22 cellular contexts compared by ENCODE assay signal in genomic region chr7:43880596-43880995, GRCh38. TPM values are rescaled to one million over a fixed set of nuclear protein-coding genes. Genes with fewer than 3 reads are reported as not detected.
A peak's percentile ranks its signal among the peaks of the same experiment; 100 is the strongest.
DNase-seq lines count a peak whose midpoint lies in the region; FAIRE-seq and TF ChIP-seq lines count a peak whose summit lies in the region.
"Had no signal": no experiment of that assay in that cellular context is flagged by ENCODE, and none has a peak within 500 bp of the region (broad histone marks: within the 10 kb centered on the region; RNA-seq: fewer than 3 reads in every experiment).

No MANE protein-coding gene starts in this region.

- H3K4me1 ChIP-seq in endothelial cell of umbilical vein (ENCODE audit: control insufficient read depth, extremely low read depth, insufficient read depth, low read length), result peaks cover 30% of the 10 kb centered on the region
- H3K4me1 ChIP-seq in mesendoderm (ENCODE audit: control insufficient read depth, low read depth, low read length), result no peaks in the 10 kb centered on the region
- no peaks in the 10 kb centered on the region for H3K4me1 ChIP-seq in effector memory CD4-positive, alpha-beta T cell (ENCODE audit: control insufficient read depth, insufficient read depth, low read length, poor library complexity, severe bottlenecking)

- H3K9ac ChIP-seq in endothelial cell of umbilical vein (replicated peaks; ENCODE audit: extremely low read depth, insufficient read depth, low read length) (no peak overlapping the region), mesendoderm (ENCODE audit: low read length) (no peak overlapping the region)

- no peak overlapping the region for H2AFZ ChIP-seq in endothelial cell of umbilical vein (ENCODE audit: low read depth, low read length)

- H3K9me3 ChIP-seq in endothelial cell of umbilical vein (replicated peaks; ENCODE audit: control insufficient read depth, insufficient read depth, low read length), result no peaks in the 10 kb centered on the region
- no peaks in the 10 kb centered on the region for H3K9me3 ChIP-seq in effector memory CD4-positive, alpha-beta T cell (ENCODE audit: control insufficient read depth, low read length)
- H3K9me3 ChIP-seq: lower lobe of right lung had no signal

- no peaks in the 10 kb centered on the region for H4K20me1 ChIP-seq in endothelial cell of umbilical vein (replicated peaks; ENCODE audit: control insufficient read depth, extremely low read depth, insufficient read depth, low read length)

- H2BK120ac ChIP-seq in mesendoderm (ENCODE audit: low read depth, low read length), result no peak overlapping the region

- peak; percentile 56 for FAIRE-seq in endothelial cell of umbilical vein (lab: Jason Lieb, UNC)
- FAIRE-seq: colon, GM18507 had no signal

- H3K27me3 ChIP-seq in endothelial cell of umbilical vein (ENCODE audit: control insufficient read depth in 2 of 2, insufficient read depth in 2 of 2, low read length in 2 of 2), result no peaks in the 10 kb centered on the region
- no peaks in the 10 kb centered on the region for H3K27me3 ChIP-seq in mesendoderm (ENCODE audit: insufficient read depth, low read length, poor library complexity)
- no peaks in the 10 kb centered on the region for H3K27me3 ChIP-seq in effector memory CD4-positive, alpha-beta T cell (replicated peaks; ENCODE audit: control insufficient read depth, insufficient read depth, low read length, poor library complexity, severe bottlenecking)

- CTCF ChIA-PET in endothelial cell of umbilical vein (lab: Charles Lee), result no interaction called here

- no peaks in the 10 kb centered on the region for H3K27me3 Mint-ChIP-seq in CD14-positive monocyte (ENCODE audit: low read depth in 3 of 3)
- H3K27me3 Mint-ChIP-seq: activated naive CD8-positive, alpha-beta T cell treated with anti-CD3 and anti-CD28 coated beads for 36 hours had no signal

- H3K36me3 Mint-ChIP-seq in CD14-positive monocyte, result peaks cover 65 to 78% of the 10 kb centered on the region in 2 donors

- DNase-seq in ELR (ENCODE audit: low read depth) (peak; percentile 95), RPMI7951 (ENCODE audit: low read depth) (peak; percentile 84), endothelial cell of umbilical vein (ENCODE audit: low read depth, low spot score) (peak; percentile 58), mesendoderm (peak; percentile 8), COR-L47 (lab: John Stamatoyannopoulos, UW) (no peak), NCI-H128 (lab: John Stamatoyannopoulos, UW; ENCODE audit: unreplicated experiment) (no peak), CD14-positive monocyte (ENCODE audit: low spot score) (no peak)
- no peak for DNase-seq in effector memory CD4-positive, alpha-beta T cell
- DNase-seq: activated CD4-positive, alpha-beta T cell treated with anti-CD3 and anti-CD28 coated beads for 1 hour; activated naive CD8-positive, alpha-beta T cell treated with anti-CD3 and anti-CD28 coated beads for 36 hours; immature natural killer cell; Karpas-422; lower lobe of right lung; NCI-H187 treated with DMSO at 0.1 percent for 48 hours; OCI-M1; stimulated activated CD4-positive, alpha-beta T cell treated with anti-CD3 and anti-CD28 coated beads, Interleukin-2, amount 100 ng/mL, for 24 hours; T1000 had no signal

- no peaks in the 10 kb centered on the region for H3K9me1 ChIP-seq in endothelial cell of umbilical vein (replicated peaks; ENCODE audit: control insufficient read depth, extremely low read depth, insufficient read depth, low read length)

- POLR2A ChIA-PET in endothelial cell of umbilical vein (lab: Charles Lee), result no interaction called here

- H4K5ac ChIP-seq in mesendoderm (ENCODE audit: low read length), result no peak overlapping the region

- no peaks in the 10 kb centered on the region for H3K79me1 ChIP-seq in mesendoderm (ENCODE audit: low read length)

- H4K8ac ChIP-seq in mesendoderm (ENCODE audit: low read depth, low read length), result no peak overlapping the region

- no peak overlapping the region for H3K4ac ChIP-seq in mesendoderm (ENCODE audit: low read depth, low read length)

- H2BK15ac ChIP-seq in mesendoderm (replicated peaks; ENCODE audit: low read depth), result no peak overlapping the region

- H3K4me3 ChIP-seq in endothelial cell of umbilical vein (replicated peaks in 1 of 3; ENCODE audit: insufficient read depth in 1 of 3, low read depth in 1 of 3, low read length in 3 of 3) (no peak overlapping the region), mesendoderm (ENCODE audit: low read length) (no peak overlapping the region)
- H3K4me3 ChIP-seq in effector memory CD4-positive, alpha-beta T cell (ENCODE audit: insufficient read depth, low read depth, low read length, poor library complexity, severe bottlenecking), result no peak overlapping the region
- H3K4me3 ChIP-seq: lower lobe of right lung, skin epidermis had no signal

- H3K79me2 ChIP-seq in endothelial cell of umbilical vein (ENCODE audit: control insufficient read depth, insufficient read depth, low read length) (peaks cover 6% of the 10 kb centered on the region), mesendoderm (ENCODE audit: control insufficient read depth, insufficient read depth, low read length) (no peaks in the 10 kb centered on the region)

- H3K27ac ChIP-seq in endothelial cell of umbilical vein (ENCODE audit: insufficient read depth, low read depth, low read length) (no peak overlapping the region), mesendoderm (ENCODE audit: low read depth, low read length) (no peak overlapping the region)
- H3K27ac ChIP-seq in effector memory CD4-positive, alpha-beta T cell (ENCODE audit: insufficient read depth, low read length, poor library complexity, severe bottlenecking), result no peak overlapping the region
- H3K27ac ChIP-seq: C4-2B, skin epidermis had no signal

- H3K27ac Mint-ChIP-seq in CD14-positive monocyte, result peak overlapping the region in 3 of 7 donors; percentile 32 to 45 (median 35)
- H3K27ac Mint-ChIP-seq: activated naive CD8-positive, alpha-beta T cell treated with anti-CD3 and anti-CD28 coated beads for 36 hours; immature natural killer cell; stimulated activated effector memory CD8-positive, alpha-beta T cell treated with anti-CD3 and anti-CD28 coated beads, Interleukin-12 subunit alpha, Interleukin-12 subunit beta, amount 100 ng/mL, for 72 hours had no signal

- no peak overlapping the region for H3K4me2 ChIP-seq in endothelial cell of umbilical vein (ENCODE audit: insufficient read depth, low read length)
- no peak overlapping the region for H3K4me2 ChIP-seq in mesendoderm (ENCODE audit: low read length)

- no peak overlapping the region for H3K56ac ChIP-seq in mesendoderm (ENCODE audit: low read length)

- H3K18ac ChIP-seq in mesendoderm (ENCODE audit: low read length), result no peak overlapping the region

- H3K23ac ChIP-seq in mesendoderm (ENCODE audit: low read length), result no peak overlapping the region

- no CpG with 5 or more reads among the region's 5 CpGs for WGBS in mesendoderm (ENCODE audit: extremely low coverage, insufficient coverage, low lambda C conversion rate)

- peaks cover 11% of the 10 kb centered on the region for H3K4me1 Mint-ChIP-seq in CD14-positive monocyte
- H3K4me1 Mint-ChIP-seq: activated naive CD8-positive, alpha-beta T cell treated with anti-CD3 and anti-CD28 coated beads for 36 hours had no signal

- TF ChIP-seq CTCF in endothelial cell of umbilical vein (IDR thresholded peaks at IDR 0.05; ENCODE audit: extremely low read depth in 1 of 2, insufficient read depth in 1 of 2, low read depth in 1 of 2, low read length in 2 of 2) (no peak), CD14-positive monocyte (IDR thresholded peaks at IDR 0.05) (no peak)

- no peaks in the 10 kb centered on the region for H3K9me3 Mint-ChIP-seq in CD14-positive monocyte
- H3K9me3 Mint-ChIP-seq: activated naive CD8-positive, alpha-beta T cell treated with anti-CD3 and anti-CD28 coated beads for 36 hours; immature natural killer cell; stimulated activated effector memory CD8-positive, alpha-beta T cell treated with anti-CD3 and anti-CD28 coated beads, Interleukin-12 subunit alpha, Interleukin-12 subunit beta, amount 100 ng/mL, for 72 hours had no signal

- H3K36me3 ChIP-seq in endothelial cell of umbilical vein (ENCODE audit: control insufficient read depth in 2 of 2, extremely low read depth in 1 of 2, insufficient read depth in 2 of 2, low read length in 2 of 2) (peaks cover 0 to 20% of the 10 kb centered on the region in 2 experiments), mesendoderm (ENCODE audit: control insufficient read depth, insufficient read depth, low read length) (peaks cover 1% of the 10 kb centered on the region)
- peaks cover 61% of the 10 kb centered on the region for H3K36me3 ChIP-seq in effector memory CD4-positive, alpha-beta T cell (ENCODE audit: control insufficient read depth, insufficient read depth, low read length)

- no peak overlapping the region for H2AK5ac ChIP-seq in mesendoderm (ENCODE audit: low read length)

- dilution Hi-C loops in endothelial cell of umbilical vein (cut with MboI; ENCODE audit: extremely low pct_ligation_motif_present, low sequenced_read_pairs), result no loop called here

- no TSS peak for BruUV-seq in endothelial cell of umbilical vein (replicated peaks; lab: Mats Ljungman, UMichigan)

- no peak for TF ChIP-seq POLR2A in endothelial cell of umbilical vein (IDR thresholded peaks at IDR 0.05; ENCODE audit: low read depth, low read length)

- no peak overlapping the region for H3K4me3 Mint-ChIP-seq in CD14-positive monocyte
- H3K4me3 Mint-ChIP-seq: activated naive CD8-positive, alpha-beta T cell treated with anti-CD3 and anti-CD28 coated beads for 36 hours; immature natural killer cell; stimulated activated effector memory CD8-positive, alpha-beta T cell treated with anti-CD3 and anti-CD28 coated beads, Interleukin-12 subunit alpha, Interleukin-12 subunit beta, amount 100 ng/mL, for 72 hours had no signal

- intact Hi-C loops in endothelial cell of umbilical vein (cut with micrococcal nuclease), result loop anchor here (1.0 kb wide), 1 partner anchor 11 kb away; the partner anchor contains the start of gene MRPS24
- intact Hi-C loops in CD14-positive monocyte (cut with micrococcal nuclease), result no loop called here

- no peak overlapping the region for H2BK5ac ChIP-seq in mesendoderm (ENCODE audit: low read length)

RNA-seq across cellular contexts. Expression of gene MRPS24, which starts 11.3 kb away (rescaled TPM):
- total RNA-seq in RPMI7951 (2014; rRNA removed; shearing (Covaris generic)), result 190 and 247 TPM in 2 replicates
- 105 and 110 TPM in 2 replicates for total RNA-seq in endothelial cell of umbilical vein
- 279 and 293 TPM in 2 replicates for polyA plus RNA-seq in endothelial cell of umbilical vein
- polyA plus RNA-seq in endothelial cell of umbilical vein (2011; cell fraction: cytosol; rRNA removed), result 223 and 233 TPM in 2 replicates
- polyA plus RNA-seq in endothelial cell of umbilical vein (2011; cell fraction: nucleus; rRNA removed), result 60.7 and 64.6 TPM in 2 replicates
- polyA plus RNA-seq in endothelial cell of umbilical vein (2012), result 121 and 162 TPM in 2 replicates
- polyA minus RNA-seq in endothelial cell of umbilical vein, result 51.2 and 58.2 TPM in 2 replicates
- 166 TPM for polyA minus RNA-seq in endothelial cell of umbilical vein (2011; cell fraction: cytosol; rRNA and poly(A)+ RNA removed)
- 10.2 and 17.1 TPM in 2 replicates for polyA minus RNA-seq in endothelial cell of umbilical vein (2011; cell fraction: nucleus; rRNA and poly(A)+ RNA removed)
- polyA plus RNA-seq in mesendoderm (2013, experiment 1 of 2), result 190 TPM
- 186 TPM for polyA plus RNA-seq in mesendoderm (2013, experiment 2 of 2)
- 100 to 1,000 TPM; 112 TPM for polyA plus RNA-seq in CD14-positive monocyte

RNA-seq across cellular contexts. Expression of gene URGCP, which starts 25.8 kb away (rescaled TPM):
- total RNA-seq in RPMI7951 (2014; rRNA removed; shearing (Covaris generic)), result 29.4 and 32.8 TPM in 2 replicates
- total RNA-seq in endothelial cell of umbilical vein, result 25.3 and 26.8 TPM in 2 replicates
- 13.1 and 14.9 TPM in 2 replicates for polyA plus RNA-seq in endothelial cell of umbilical vein
- polyA plus RNA-seq in endothelial cell of umbilical vein (2011; cell fraction: cytosol; rRNA removed), result 16.3 and 22.6 TPM in 2 replicates
- polyA plus RNA-seq in endothelial cell of umbilical vein (2011; cell fraction: nucleus; rRNA removed), result 26.8 and 37.3 TPM in 2 replicates
- 11.4 and 14.0 TPM in 2 replicates for polyA plus RNA-seq in endothelial cell of umbilical vein (2012)
- 35.7 and 40.4 TPM in 2 replicates for polyA minus RNA-seq in endothelial cell of umbilical vein
- 19.5 TPM for polyA minus RNA-seq in endothelial cell of umbilical vein (2011; cell fraction: cytosol; rRNA and poly(A)+ RNA removed)
- polyA minus RNA-seq in endothelial cell of umbilical vein (2011; cell fraction: nucleus; rRNA and poly(A)+ RNA removed), result 9.6 and 14.8 TPM in 2 replicates
- polyA plus RNA-seq in mesendoderm (2013, experiment 1 of 2), result 13.1 TPM
- 14.1 TPM for polyA plus RNA-seq in mesendoderm (2013, experiment 2 of 2)
- 1 to 10 TPM; 5.9 to 6.8 TPM for polyA plus RNA-seq in CD14-positive monocyte

RNA-seq across cellular contexts. Expression of gene UBE2D4, which starts 45.6 kb away (rescaled TPM):
- total RNA-seq in RPMI7951 (2014; rRNA removed; shearing (Covaris generic)), result 17.3 and 24.6 TPM in 2 replicates
- total RNA-seq in endothelial cell of umbilical vein, result 11.3 and 11.7 TPM in 2 replicates
- polyA plus RNA-seq in endothelial cell of umbilical vein, result 19.8 and 27.1 TPM in 2 replicates
- polyA plus RNA-seq in endothelial cell of umbilical vein (2011; cell fraction: cytosol; rRNA removed), result 16.2 and 16.8 TPM in 2 replicates
- 7.7 and 8.8 TPM in 2 replicates for polyA plus RNA-seq in endothelial cell of umbilical vein (2011; cell fraction: nucleus; rRNA removed)
- polyA plus RNA-seq in endothelial cell of umbilical vein (2012), result 8.6 and 15.3 TPM in 2 replicates
- 21.6 and 31.5 TPM in 2 replicates for polyA minus RNA-seq in endothelial cell of umbilical vein
- 16.7 TPM for polyA minus RNA-seq in endothelial cell of umbilical vein (2011; cell fraction: cytosol; rRNA and poly(A)+ RNA removed)
- polyA minus RNA-seq in endothelial cell of umbilical vein (2011; cell fraction: nucleus; rRNA and poly(A)+ RNA removed), result 4.5 and 7.1 TPM in 2 replicates
- 4.9 TPM for polyA plus RNA-seq in mesendoderm (2013, experiment 1 of 2)
- 4.4 TPM for polyA plus RNA-seq in mesendoderm (2013, experiment 2 of 2)
- 10 to 100 TPM in 1 of 2 donors, 1 to 10 TPM in 1; 8.8 to 10.9 TPM for polyA plus RNA-seq in CD14-positive monocyte

Comparison
In these comparisons a context has a peak if more than half of its experiments do, and no peak if none do; other contexts are left out.
1. DNase-seq: peak in ELR (single experiment), RPMI7951 (single experiment), endothelial cell of umbilical vein (single experiment) and mesendoderm (single experiment); none in COR-L47 (single experiment), NCI-H128 (single experiment), CD14-positive monocyte (single experiment) and effector memory CD4-positive, alpha-beta T cell (0 of 3).